Comparison of ENCODE assay signal across 28 cellular contexts in genomic region chr6:117728626-117729025, GRCh38.
"Had no signal": no experiment of that assay in that cellular context is flagged by ENCODE, and none has a peak within 500 bp of the region (broad histone marks: within the 10 kb centered on the region; RNA-seq: fewer than 3 reads in every experiment).

No MANE protein-coding gene starts in this region.

- DNase-seq: activated CD4-positive, alpha-beta memory T cell treated with anti-CD3 and anti-CD28 coated beads for 36 hours; activated CD4-positive, alpha-beta T cell treated with anti-CD3 and anti-CD28 coated beads for 36 hours; activated CD4-positive, alpha-beta T cell treated with anti-CD3 and anti-CD28 coated beads, Interleukin-2, amount 10 ng/mL, durations not matched to agents 24 days and 14 days; activated CD4-positive, CD25-positive, alpha-beta regulatory T cell; activated CD4-positive, CD25-positive, alpha-beta regulatory T cell treated with anti-CD3 and anti-CD28 coated beads, Interleukin-2, amount 50 U/mL, for 72 hours; activated CD8-positive, alpha-beta memory T cell treated with anti-CD3 and anti-CD28 coated beads, Interleukin-2, amount 10 ng/mL, durations not matched to agents 7 days and 5 days; activated CD8-positive, alpha-beta memory T cell treated with anti-CD3 and anti-CD28 coated beads, Interleukin-2, amount 50 U/mL, for 4 hours; activated CD8-positive, alpha-beta T cell treated with anti-CD3 and anti-CD28 coated beads, Interleukin-2, amount 10 ng/mL, durations not matched to agents 7 days and 5 days; activated effector memory CD4-positive, alpha-beta T cell treated with anti-CD3 and anti-CD28 coated beads, Interleukin-2, amount 50 U/mL, for 16 hours; activated naive CD4-positive, alpha-beta T cell treated with anti-CD3 and anti-CD28 coated beads for 36 hours; activated naive CD8-positive, alpha-beta T cell treated with anti-CD3 and anti-CD28 coated beads for 36 hours; activated naive CD8-positive, alpha-beta T cell treated with anti-CD3 and anti-CD28 coated beads, Interleukin-2, amount 50 U/mL, for 24 hours; activated T-cell treated with anti-CD3 and anti-CD28 coated beads, Interleukin-2, amount 50 U/mL, for 1 hour; activated T-cell treated with anti-CD3 and anti-CD28 coated beads, Interleukin-2, amount 50 U/mL, for 48 hours; adrenal gland; aorta; body of pancreas; caudate nucleus; cortex of kidney; dermis blood vessel endothelial cell; effector CD4-positive, alpha-beta T cell; effector memory CD8-positive, alpha-beta T cell; erythroblast; esophagus squamous epithelium; foreskin melanocyte; heart right ventricle; T-helper 17 cell; T1000 had no signal
